Comparison of ENCODE assay signal across 26 cellular contexts in the genomic region with DNA sequence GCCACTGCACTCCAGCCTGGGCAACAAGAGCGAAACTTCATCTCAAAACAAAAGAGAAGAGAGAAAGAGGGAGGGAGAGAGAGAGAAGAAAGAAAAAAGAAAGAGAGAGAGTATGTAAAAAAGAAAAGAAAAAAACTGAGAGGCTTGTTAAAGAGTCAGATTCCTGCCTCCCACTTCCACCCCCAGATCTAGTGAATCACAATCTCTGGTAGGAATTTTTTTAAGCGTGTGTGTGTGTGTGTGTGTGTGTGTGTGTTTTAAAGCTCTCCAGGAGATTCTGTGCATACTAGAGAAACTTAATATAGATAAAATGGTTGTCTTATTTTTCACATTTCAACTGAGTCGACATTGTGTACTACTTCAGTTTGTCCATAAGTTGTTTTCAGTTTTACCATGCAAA. TPM values are rescaled to one million over a fixed set of nuclear protein-coding genes. Genes with fewer than 3 reads are reported as not detected.
DNase-seq lines count a peak whose midpoint lies in the region; ATAC-seq and TF ChIP-seq lines count a peak whose summit lies in the region.
"Had no signal": no experiment of that assay in that cellular context is flagged by ENCODE, and none has a peak within 500 bp of the region (broad histone marks: within the 10 kb centered on the region; RNA-seq: fewer than 3 reads in every experiment).

No MANE protein-coding gene starts in this region.

- no peak overlapping the region for H2AFZ ChIP-seq in SK-N-SH (ENCODE audit: low read depth)
- H2AFZ ChIP-seq: hepatocyte had no signal

- CTCF ChIA-PET in SK-N-SH (lab: Yijun Ruan, JAX), result interaction anchor here (5.6 kb wide), 1 partner anchor 13 kb away, joined by 36 read pairs; no protein-coding TSS in a partner anchor

- no peaks in the 10 kb centered on the region for H3K4me1 ChIP-seq in SK-N-SH (ENCODE audit: control insufficient read depth in 1 of 2, insufficient read depth in 2 of 2, low read depth in 1 of 2, low read length in 1 of 2)
- H3K4me1 ChIP-seq in sigmoid colon, result no peaks in the 10 kb centered on the region
- H3K4me1 ChIP-seq: colonic mucosa had no signal

- no peaks in the 10 kb centered on the region for H4K20me1 ChIP-seq in SK-N-SH (ENCODE audit: insufficient read depth)

- no peaks in the 10 kb centered on the region for H3K9me2 ChIP-seq in SK-N-SH

- H3K9me3 ChIP-seq in SK-N-SH (no peaks in the 10 kb centered on the region), sigmoid colon (no peaks in the 10 kb centered on the region)
- H3K9me3 ChIP-seq: colonic mucosa had no signal

- TF ChIP-seq EP300 in SK-N-SH (IDR thresholded peaks at IDR 0.05; ENCODE audit: borderline replicate concordance in 1 of 2, low read depth in 1 of 2, low read length in 1 of 2) (no peak), sigmoid colon (IDR thresholded peaks at IDR 0.05) (no peak)

- H3F3A ChIP-seq in SK-N-SH (replicated peaks; ENCODE audit: insufficient read depth), result peaks cover 37% of the 10 kb centered on the region

- no peak for DNase-seq in SK-N-SH
- DNase-seq in amniotic epithelial cell (ENCODE audit: low read depth), result peak; percentile 83
- DNase-seq in fibroblast of gingiva (ENCODE audit: low read depth), result peak; percentile 32
- peak; percentile 55 for DNase-seq in skeletal muscle cell (ENCODE audit: low read depth)
- no peak for DNase-seq in sigmoid colon
- DNase-seq in G401 (ENCODE audit: low spot score), result no peak
- DNase-seq: activated CD8-positive, alpha-beta T cell treated with anti-CD3 and anti-CD28 coated beads for 36 hours; CD4-positive, CD25-positive, alpha-beta regulatory T cell; DMS53; erythroblast; kidney; NCI-H1436 treated with DMSO at 0.1 percent for 48 hours; NCI-H345; stimulated activated CD4-positive, alpha-beta T cell treated with anti-CD3 and anti-CD28 coated beads, Interleukin-15, amount 100 ng/mL, for 24 hours; stimulated activated naive CD4-positive, alpha-beta T cell treated with Interleukin-2 at 50 U/mL for 16 hours; T-helper 1 cell; WERI-Rb-1 had no signal

- no peaks in the 10 kb centered on the region for H3K27me3 ChIP-seq in SK-N-SH (ENCODE audit: insufficient read depth)
- H3K27me3 ChIP-seq in sigmoid colon, result no peaks in the 10 kb centered on the region
- H3K27me3 ChIP-seq: colonic mucosa, hepatocyte had no signal

- in situ Hi-C loops in G401 (cut with HindIII; ENCODE audit: low sequenced_read_pairs), result no loop called here

- no peak overlapping the region for H3K4me2 ChIP-seq in SK-N-SH
- H3K4me2 ChIP-seq: hepatocyte had no signal

- H3K79me2 ChIP-seq in SK-N-SH (ENCODE audit: insufficient read depth), result no peaks in the 10 kb centered on the region
- H3K79me2 ChIP-seq: hepatocyte had no signal

- H3K4me3 Mint-ChIP-seq in stimulated activated memory B cell treated with anti-CD40 and anti-IgM and Interleukin-4, amounts not matched to agents 10 μg/mL and 1 μg/mL and 100 μg/mL, for 72 hours, result no peak overlapping the region
- H3K4me3 Mint-ChIP-seq: activated CD8-positive, alpha-beta T cell treated with anti-CD3 and anti-CD28 coated beads for 36 hours; activated T-helper 1 cell treated with anti-CD3 and anti-CD28 coated beads, Interleukin-12 subunit alpha, Interleukin-12 subunit beta, Interleukin-2, Interleukin-4 antibody, amounts not matched to agents 30 ng/mL and 10 ng/mL and 1 ng/mL, durations not matched to agents 14 hours and 24 hours and 36 hours; CD4-positive, CD25-positive, alpha-beta regulatory T cell; type B pancreatic cell had no signal

- ATAC-seq in SK-N-SH treated with all-trans-retinoic acid at 6 μM for 48 hours, result 0 out of 3 replicates have a peak, but pooled peaks have one; percentile 26
- ATAC-seq in stimulated activated memory B cell treated with anti-CD40 and anti-IgM and Interleukin-4, amounts not matched to agents 10 μg/mL and 1 μg/mL and 100 μg/mL, for 72 hours, result no peak
- ATAC-seq: activated CD8-positive, alpha-beta T cell treated with anti-CD3 and anti-CD28 coated beads for 36 hours; HCT116; Right ventricle myocardium inferior had no signal

- no peaks in the 10 kb centered on the region for H3K9me3 Mint-ChIP-seq in stimulated activated memory B cell treated with anti-CD40 and anti-IgM and Interleukin-4, amounts not matched to agents 10 μg/mL and 1 μg/mL and 100 μg/mL, for 72 hours
- H3K9me3 Mint-ChIP-seq: activated CD8-positive, alpha-beta T cell treated with anti-CD3 and anti-CD28 coated beads for 36 hours; activated T-helper 1 cell treated with anti-CD3 and anti-CD28 coated beads, Interleukin-12 subunit alpha, Interleukin-12 subunit beta, Interleukin-2, Interleukin-4 antibody, amounts not matched to agents 30 ng/mL and 10 ng/mL and 1 ng/mL, durations not matched to agents 14 hours and 24 hours and 36 hours; CD4-positive, CD25-positive, alpha-beta regulatory T cell; type B pancreatic cell had no signal

- POLR2A ChIA-PET in SK-N-SH (lab: Yijun Ruan, JAX), result no interaction called here

- H3K36me3 Mint-ChIP-seq in stimulated activated memory B cell treated with anti-CD40 and anti-IgM and Interleukin-4, amounts not matched to agents 10 μg/mL and 1 μg/mL and 100 μg/mL, for 72 hours, result peaks cover 18% of the 10 kb centered on the region

- no peak overlapping the region for H3K27ac Mint-ChIP-seq in stimulated activated memory B cell treated with anti-CD40 and anti-IgM and Interleukin-4, amounts not matched to agents 10 μg/mL and 1 μg/mL and 100 μg/mL, for 72 hours
- H3K27ac Mint-ChIP-seq: activated CD8-positive, alpha-beta T cell treated with anti-CD3 and anti-CD28 coated beads for 36 hours; activated T-helper 1 cell treated with anti-CD3 and anti-CD28 coated beads, Interleukin-12 subunit alpha, Interleukin-12 subunit beta, Interleukin-2, Interleukin-4 antibody, amounts not matched to agents 30 ng/mL and 10 ng/mL and 1 ng/mL, durations not matched to agents 14 hours and 24 hours and 36 hours; type B pancreatic cell had no signal

- H3K27me3 Mint-ChIP-seq in stimulated activated memory B cell treated with anti-CD40 and anti-IgM and Interleukin-4, amounts not matched to agents 10 μg/mL and 1 μg/mL and 100 μg/mL, for 72 hours, result no peaks in the 10 kb centered on the region
- H3K27me3 Mint-ChIP-seq: activated CD8-positive, alpha-beta T cell treated with anti-CD3 and anti-CD28 coated beads for 36 hours; CD4-positive, CD25-positive, alpha-beta regulatory T cell; type B pancreatic cell had no signal

- intact Hi-C loops in sigmoid colon (cut with DNase I), result no loop called here

- H3K9ac ChIP-seq in SK-N-SH, result no peak overlapping the region

- 62% methylated on average over 3 of the region's 3 CpGs for WGBS in SK-N-SH (ENCODE audit: low lambda C conversion rate)
- 80 to 88% methylated on average over 3 of the region's 3 CpGs for WGBS in sigmoid colon, 2 donors

- H3K4me1 Mint-ChIP-seq in stimulated activated memory B cell treated with anti-CD40 and anti-IgM and Interleukin-4, amounts not matched to agents 10 μg/mL and 1 μg/mL and 100 μg/mL, for 72 hours, result no peaks in the 10 kb centered on the region

- TF ChIP-seq CTCF in SK-N-SH (IDR thresholded peaks at IDR 0.05) (no peak), sigmoid colon (IDR thresholded peaks at IDR 0.05) (no peak)

- H3K36me3 ChIP-seq in SK-N-SH (replicated peaks in 1 of 2; ENCODE audit: control insufficient read depth in 1 of 2, insufficient read depth in 2 of 2, low read length in 1 of 2) (peaks cover 14 to 19% of the 10 kb centered on the region in 2 experiments), sigmoid colon (peaks cover 0 to 40% (median 9%) of the 10 kb centered on the region in 4 donors)
- H3K36me3 ChIP-seq: colonic mucosa had no signal

- H3K4me3 ChIP-seq in SK-N-SH (ENCODE audit: low read depth in 2 of 2, low read length in 1 of 2) (no peak overlapping the region), skeletal muscle cell (ENCODE audit: low read depth, low read length) (no peak overlapping the region), sigmoid colon (no peak overlapping the region)
- H3K4me3 ChIP-seq: colonic mucosa, hepatocyte had no signal

- TF ChIP-seq POLR2A in sigmoid colon (IDR thresholded peaks at IDR 0.05), result no peak

- H3K27ac ChIP-seq in SK-N-SH (ENCODE audit: low read depth in 2 of 2, low read length in 1 of 2) (peak overlapping the region in 1 of 2 experiments; percentile 36; a peak in 1 of 4 replicates), sigmoid colon (no peak overlapping the region)
- H3K27ac ChIP-seq: 22Rv1, colonic mucosa, hepatocyte, WERI-Rb-1 had no signal

- no peak for TF ChIP-seq RAD21 in SK-N-SH (IDR thresholded peaks at IDR 0.05; ENCODE audit: low read length)

TF ChIP-seq in SK-N-SH treated with all-trans-retinoic acid at 6 μM for 48 hours, 23 proteins besides CTCF, POLR2A, EP300 and RAD21 (continues in another document):
- no peak for TF ChIP-seq BACH2 (CRISPR knock-in tag; IDR thresholded peaks at IDR 0.05; ENCODE audit: borderline replicate concordance)
- TF ChIP-seq ZNF8 (CRISPR knock-in tag; IDR thresholded peaks at IDR 0.05), result no peak
- TF ChIP-seq TOX (CRISPR knock-in tag; IDR thresholded peaks at IDR 0.05; ENCODE audit: borderline replicate concordance), result no peak

TF ChIP-seq in SK-N-SH, 30 proteins besides CTCF, POLR2A, EP300 and RAD21 (continues in another document):
- no peak for TF ChIP-seq MXI1 (IDR thresholded peaks at IDR 0.05; ENCODE audit: low read depth, low read length)
- TF ChIP-seq SMC3 (IDR thresholded peaks at IDR 0.05; ENCODE audit: low read depth, low read length), result no peak
- no peak for TF ChIP-seq SIN3A (IDR thresholded peaks at IDR 0.05; ENCODE audit: borderline replicate concordance, low read depth, low read length)
- no peak for TF ChIP-seq RFX5 (IDR thresholded peaks at IDR 0.05; ENCODE audit: low read length)
- no peak for TF ChIP-seq PBX3 (IDR thresholded peaks at IDR 0.05)

RNA-seq across cellular contexts. Expression of gene SAR1B, which starts 32.0 kb away (rescaled TPM):
- polyA plus RNA-seq in SK-N-SH (2012; rRNA removed) (14.1 and 20.3 TPM in 2 replicates), sigmoid colon (10 to 100 TPM; 18.6 to 40.7 (median 32.8) TPM)
- polyA plus RNA-seq in SK-N-SH (2012; cell fraction: cytosol; rRNA removed), result 23.3 and 37.3 TPM in 2 replicates
- polyA plus RNA-seq in SK-N-SH (2012; cell fraction: nucleus; rRNA removed), result 5.2 and 11.6 TPM in 2 replicates
- total RNA-seq in sigmoid colon, result 10 to 100 TPM; 19.4 to 41.3 (median 36.3) TPM
- total RNA-seq in G401 (2014; rRNA removed; shearing (Covaris generic)), result 29.6 and 41.2 TPM in 2 replicates

RNA-seq across cellular contexts. Expression of gene SEC24A, which starts 48.0 kb away (rescaled TPM):
- 7.4 and 9.9 TPM in 2 replicates for polyA plus RNA-seq in SK-N-SH (2012; rRNA removed)
- 9.9 and 10.6 TPM in 2 replicates for polyA plus RNA-seq in SK-N-SH (2012; cell fraction: cytosol; rRNA removed)
- polyA plus RNA-seq in SK-N-SH (2012; cell fraction: nucleus; rRNA removed), result 4.6 and 11.0 TPM in 2 replicates
- 10 to 100 TPM; 14.8 to 21.0 (median 17.0) TPM for total RNA-seq in sigmoid colon
- 10 to 100 TPM in 2 of 3 donors, 1 to 10 TPM in 1; 7.2 to 11.8 (median 11.2) TPM for polyA plus RNA-seq in sigmoid colon
- total RNA-seq in G401 (2014; rRNA removed; shearing (Covaris generic)), result 6.8 and 8.0 TPM in 2 replicates

Comparison
In these comparisons a context has a peak if more than half of its experiments do, and no peak if none do; other contexts are left out.
1. DNase-seq: peak in amniotic epithelial cell (single experiment), fibroblast of gingiva (single experiment) and skeletal muscle cell (single experiment); none in SK-N-SH (single experiment), sigmoid colon (single experiment) and G401 (single experiment).